Comparison of ENCODE assay signal across 7 cellular contexts in the genomic region with DNA sequence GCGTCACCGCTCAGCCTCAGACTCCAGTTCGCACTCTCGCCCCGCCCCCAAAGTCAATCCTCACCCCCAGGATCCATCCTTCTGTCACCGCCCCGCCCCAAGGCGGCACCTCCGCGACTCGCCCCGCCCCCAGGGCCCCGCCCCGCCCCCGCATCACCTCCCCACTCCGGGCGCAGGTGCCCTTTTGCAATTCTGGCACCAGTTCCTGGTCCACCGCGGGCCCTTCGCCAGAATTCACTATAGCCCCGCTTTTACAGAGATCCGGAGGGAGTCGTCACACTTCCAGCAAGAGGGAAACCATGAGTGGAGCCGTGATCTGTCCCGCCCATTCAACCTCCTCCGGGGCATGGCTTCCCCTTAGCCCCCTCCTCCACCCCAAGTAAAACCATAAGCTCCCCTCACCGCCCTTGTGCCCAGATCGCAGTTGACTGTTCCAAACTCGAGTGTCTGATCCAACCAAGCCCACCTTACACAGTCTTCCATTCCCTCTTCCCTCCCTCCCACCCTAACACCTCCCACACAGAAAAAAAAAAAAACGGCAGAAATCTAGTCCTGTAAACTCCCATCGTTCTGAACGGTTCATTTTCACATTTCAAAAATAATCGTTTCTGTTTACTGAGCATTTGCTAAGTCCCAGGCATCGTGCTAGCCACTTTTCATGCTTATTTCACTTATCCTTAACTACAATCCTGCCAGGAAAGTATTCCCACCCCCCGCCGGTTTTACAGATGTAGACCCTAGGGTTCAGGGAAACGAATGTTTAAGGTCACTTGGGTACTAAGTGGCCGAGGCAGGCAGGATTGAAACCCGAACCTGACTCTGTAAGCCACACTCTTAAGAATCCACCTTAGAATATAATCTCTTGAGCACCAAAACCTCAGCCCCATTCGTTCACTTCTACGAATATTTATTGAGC. TPM values are rescaled to one million over a fixed set of nuclear protein-coding genes. Genes with fewer than 3 reads are reported as not detected.
DNase-seq lines count a peak whose midpoint lies in the region; ATAC-seq, FAIRE-seq and TF ChIP-seq lines count a peak whose summit lies in the region.

No MANE protein-coding gene starts in this region.

- no peak for TF ChIP-seq POLR2A in GM12891 (IDR thresholded peaks at IDR 0.05; ENCODE audit: low read depth, low read length)

- no peak overlapping the region for H2AK5ac ChIP-seq in trophoblast cell (ENCODE audit: low read length)

- H3K4ac ChIP-seq in trophoblast cell (ENCODE audit: low read depth, low read length), result no peak overlapping the region

- H3K4me3 ChIP-seq in LNCaP clone FGC (ENCODE audit: low read depth, low read length) (peak overlapping the region; percentile 72), trophoblast cell (ENCODE audit: low read depth, low read length) (peak overlapping the region; percentile 76)

- FAIRE-seq in GM12891 (lab: Jason Lieb, UNC), result no peak

- H3K9me3 Mint-ChIP-seq in activated naive CD4-positive, alpha-beta T cell treated with anti-CD3 and anti-CD28 coated beads, Interleukin-2, amount 10 ng/mL, durations not matched to agents 7 days and 5 days, result no peaks in the 10 kb centered on the region
- peaks cover 7% of the 10 kb centered on the region for H3K9me3 Mint-ChIP-seq in glutamatergic neuron (ENCODE audit: unreplicated experiment)

- peaks cover 11% of the 10 kb centered on the region for H3K79me1 ChIP-seq in trophoblast cell (ENCODE audit: low read length)

- peak overlapping the region; percentile 78 for H4K8ac ChIP-seq in trophoblast cell (ENCODE audit: low read depth, low read length)

- peak overlapping the region; percentile 75 for H3K18ac ChIP-seq in trophoblast cell (ENCODE audit: low read length)

- H3K14ac ChIP-seq in trophoblast cell (ENCODE audit: low read length), result peak overlapping the region; percentile 44

- peak overlapping the region; percentile 38 for H4K91ac ChIP-seq in trophoblast cell (ENCODE audit: low read depth, low read length)

- DNase-seq in GM12891 (ENCODE audit: insufficient read length, low spot score), result no peak
- DNase-seq in LNCaP clone FGC (ENCODE audit: low read depth), result peak; percentile 79
- DNase-seq in activated naive CD4-positive, alpha-beta T cell treated with anti-CD3 and anti-CD28 coated beads, Interleukin-2, amount 10 ng/mL, durations not matched to agents 7 days and 5 days, result no peak
- DNase-seq in glutamatergic neuron, result no peak
- peak in 1 of 2 donors; percentile 18 for DNase-seq in trophoblast cell

- CTCF ChIA-PET in activated naive CD4-positive, alpha-beta T cell treated with anti-CD3 and anti-CD28 coated beads, Interleukin-2, amount 10 ng/mL, durations not matched to agents 7 days and 5 days (lab: Charles Lee), result no interaction called here

- H3K79me2 ChIP-seq in trophoblast cell (ENCODE audit: control insufficient read depth, insufficient read depth, low read length, poor library complexity), result peaks cover 3% of the 10 kb centered on the region

- no peaks in the 10 kb centered on the region for H3K27me3 Mint-ChIP-seq in activated naive CD4-positive, alpha-beta T cell treated with anti-CD3 and anti-CD28 coated beads, Interleukin-2, amount 10 ng/mL, durations not matched to agents 7 days and 5 days
- H3K27me3 Mint-ChIP-seq in glutamatergic neuron (ENCODE audit: unreplicated experiment), result peaks cover 9% of the 10 kb centered on the region

- H3K4me3 Mint-ChIP-seq in activated naive CD4-positive, alpha-beta T cell treated with anti-CD3 and anti-CD28 coated beads, Interleukin-2, amount 10 ng/mL, durations not matched to agents 7 days and 5 days, result peak overlapping the region; percentile 86
- H3K4me3 Mint-ChIP-seq in glutamatergic neuron (ENCODE audit: unreplicated experiment), result peak overlapping the region; percentile 92

- H2BK120ac ChIP-seq in trophoblast cell (ENCODE audit: insufficient read depth, low read length, poor library complexity), result no peak overlapping the region

- H2BK5ac ChIP-seq in trophoblast cell (ENCODE audit: low read depth, low read length, poor library complexity), result peak overlapping the region; percentile 54

- WGBS in trophoblast cell (ENCODE audit: extremely low coverage, insufficient coverage, insufficient read length), result no CpG with 5 or more reads among the region's 41 CpGs

- H2BK12ac ChIP-seq in trophoblast cell (ENCODE audit: low read length), result no peak overlapping the region

- peaks cover 5 to 6% of the 10 kb centered on the region in 2 experiments for H3K4me1 ChIP-seq in trophoblast cell (ENCODE audit: control insufficient read depth in 1 of 2, insufficient read depth in 2 of 2, low read length in 2 of 2)

- H3K4me2 ChIP-seq in trophoblast cell (ENCODE audit: low read length), result peak overlapping the region; percentile 91

- peaks cover 0 to 1% of the 10 kb centered on the region in 2 experiments for H3K36me3 ChIP-seq in trophoblast cell (ENCODE audit: control insufficient read depth in 1 of 2, insufficient read depth in 2 of 2, low read length in 2 of 2)

- peak overlapping the region; percentile 8 for H2AFZ ChIP-seq in trophoblast cell (ENCODE audit: insufficient read depth, low read length, poor library complexity)

- H4K12ac ChIP-seq in trophoblast cell (ENCODE audit: low read depth, low read length), result peak overlapping the region; percentile 18

- H3K36me3 Mint-ChIP-seq in activated naive CD4-positive, alpha-beta T cell treated with anti-CD3 and anti-CD28 coated beads, Interleukin-2, amount 10 ng/mL, durations not matched to agents 7 days and 5 days, result peaks cover 2% of the 10 kb centered on the region
- no peaks in the 10 kb centered on the region for H3K36me3 Mint-ChIP-seq in glutamatergic neuron (ENCODE audit: unreplicated experiment)

- TF ChIP-seq CTCF in LNCaP clone FGC (IDR thresholded peaks at IDR 0.05; ENCODE audit: control insufficient read depth, extremely low read depth, insufficient read depth) (no peak), glutamatergic neuron (IDR thresholded peaks at IDR 0.05; ENCODE audit: partially characterized antibody, unreplicated experiment) (no peak)

- peak overlapping the region; percentile 98 for H3K27ac Mint-ChIP-seq in activated naive CD4-positive, alpha-beta T cell treated with anti-CD3 and anti-CD28 coated beads, Interleukin-2, amount 10 ng/mL, durations not matched to agents 7 days and 5 days
- peak overlapping the region; percentile 80 for H3K27ac Mint-ChIP-seq in glutamatergic neuron (ENCODE audit: unreplicated experiment)

- H3K23ac ChIP-seq in trophoblast cell (ENCODE audit: low read length), result no peak overlapping the region

- no peak overlapping the region for H3K9ac ChIP-seq in trophoblast cell (ENCODE audit: low read length)

- no peaks in the 10 kb centered on the region for H3K27me3 ChIP-seq in trophoblast cell (ENCODE audit: insufficient read depth, low read length)

- peaks cover 62% of the 10 kb centered on the region for H3K4me1 Mint-ChIP-seq in activated naive CD4-positive, alpha-beta T cell treated with anti-CD3 and anti-CD28 coated beads, Interleukin-2, amount 10 ng/mL, durations not matched to agents 7 days and 5 days
- peaks cover 8% of the 10 kb centered on the region for H3K4me1 Mint-ChIP-seq in glutamatergic neuron (ENCODE audit: low read depth, unreplicated experiment)

- ATAC-seq in GM21825 (IDR thresholded peaks at IDR 0.05; ENCODE audit: unreplicated experiment) (peak; percentile 45), HG02763 (IDR thresholded peaks at IDR 0.05; ENCODE audit: unreplicated experiment) (no peak)

- peak overlapping the region; percentile 33 for H3K27ac ChIP-seq in trophoblast cell (ENCODE audit: low read depth, low read length)

- no peaks in the 10 kb centered on the region for H3K9me3 ChIP-seq in trophoblast cell (ENCODE audit: insufficient read depth, low read depth, low read length)

TF ChIP-seq in GM12891, 5 proteins besides CTCF, POLR2A, EP300 and RAD21:
- no peak for TF ChIP-seq SPI1 (IDR thresholded peaks at IDR 0.05; ENCODE audit: low read depth, low read length)
- 0 out of 2 replicates have a peak, but pooled peaks have one; percentile 35 for TF ChIP-seq TAF1 (IDR thresholded peaks at IDR 0.05; ENCODE audit: low read depth, low read length)

RNA-seq across cellular contexts. Expression of a gene that starts 1.3 kb away (rescaled TPM):
- 6.1 TPM for polyA plus RNA-seq in GM12891 (2012; ENCODE audit: low read depth, missing spikeins)
- total RNA-seq in glutamatergic neuron (ENCODE audit: unreplicated experiment), result 12.8 TPM
- 8.5 and 8.6 TPM in 2 replicates for polyA plus RNA-seq in trophoblast cell (2013)

RNA-seq across cellular contexts. Expression of a gene that starts 1.3 kb away (rescaled TPM):
- polyA plus RNA-seq in GM12891 (2012; ENCODE audit: low read depth, missing spikeins), result 3.8 TPM
- total RNA-seq in glutamatergic neuron (ENCODE audit: unreplicated experiment), result 32.5 TPM
- 9.9 and 10.1 TPM in 2 replicates for polyA plus RNA-seq in trophoblast cell (2013)

RNA-seq across cellular contexts. Expression of a gene that starts 49.4 kb away (rescaled TPM):
- not detected for polyA plus RNA-seq in GM12891 (2012; ENCODE audit: low read depth, missing spikeins)
- not detected for total RNA-seq in glutamatergic neuron (ENCODE audit: unreplicated experiment)
- polyA plus RNA-seq in trophoblast cell (2013), result not detected in 2 replicates

RNA-seq across cellular contexts. Expression of a gene that starts 59.5 kb away (rescaled TPM):
- polyA plus RNA-seq in GM12891 (2012; ENCODE audit: low read depth, missing spikeins), result 4.5 TPM
- 0.22 TPM for total RNA-seq in glutamatergic neuron (ENCODE audit: unreplicated experiment)
- 0.10 and 0.18 TPM in 2 replicates for polyA plus RNA-seq in trophoblast cell (2013)
